In the genomic region with DNA sequence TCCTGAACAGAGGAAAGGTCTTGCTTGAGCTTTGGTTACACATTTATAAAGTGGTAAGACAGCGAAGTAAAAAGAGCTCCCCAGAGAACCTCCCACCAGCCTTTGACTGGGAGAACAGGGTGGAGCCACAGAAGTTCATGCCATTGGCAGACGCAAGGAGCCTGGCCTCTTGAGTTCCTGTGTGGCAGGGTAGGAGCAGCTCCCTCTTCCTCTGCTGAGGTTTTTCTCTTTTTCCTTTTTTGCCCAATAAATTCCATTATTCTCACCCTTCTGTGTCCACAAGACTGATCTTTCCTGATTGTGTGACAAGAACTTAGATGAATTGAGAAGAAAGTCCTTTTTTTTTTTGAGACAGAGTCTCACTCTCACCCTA, we compare ENCODE assay signal across 9 cellular contexts. TPM values are rescaled to one million over a fixed set of nuclear protein-coding genes. Genes with fewer than 3 reads are reported as not detected.
DNase-seq lines count a peak whose midpoint lies in the region; ATAC-seq, FAIRE-seq and TF ChIP-seq lines count a peak whose summit lies in the region.
"Had no signal": no experiment of that assay in that cellular context is flagged by ENCODE, and none has a peak within 500 bp of the region (broad histone marks: within the 10 kb centered on the region; RNA-seq: fewer than 3 reads in every experiment).

No MANE protein-coding gene starts in this region.

- peaks cover 2% of the 10 kb centered on the region; the same call in 1 of the 2 replicates for H3K4me1 ChIP-seq in HUES6 (ENCODE audit: control insufficient read depth, insufficient read depth, low read length)

- H3K27ac ChIP-seq in HUES6 (ENCODE audit: low read depth, low read length) = peak overlapping the region; percentile 57; the same call in 1 of the 2 replicates

- no peak for TF ChIP-seq CTCF in chondrocyte (IDR thresholded peaks at IDR 0.05)

- no peak overlapping the region for H3K4me3 Mint-ChIP-seq in chondrocyte (ENCODE audit: unreplicated experiment)

- H3K9me3 Mint-ChIP-seq in chondrocyte (ENCODE audit: low read depth) = peaks cover 25% of the 10 kb centered on the region

- H3K9ac ChIP-seq in HUES6 (ENCODE audit: low read length) = no peak overlapping the region

- peaks cover 24% of the 10 kb centered on the region for H3K4me1 Mint-ChIP-seq in chondrocyte (ENCODE audit: low read depth)

- peak; percentile 66 to 71 for DNase-seq in activated CD4-positive, alpha-beta T cell treated with anti-CD3 and anti-CD28 coated beads, Interleukin-2, amount 50 U/mL, for 48 hours
- no peak for DNase-seq in chondrocyte (ENCODE audit: low spot score)
- DNase-seq in stimulated activated CD4-positive, alpha-beta T cell treated with anti-CD3 and anti-CD28 coated beads, Interleukin-15, amount 100 ng/mL, for 48 hours (ENCODE audit: low read depth in 2 of 2) = peak; percentile 44 to 58
- no peak for DNase-seq in islet precursor cell
- no peak for DNase-seq in GM12891 (ENCODE audit: insufficient read length, low spot score)

- no peaks in the 10 kb centered on the region for H3K27me3 ChIP-seq in HUES6 (ENCODE audit: control insufficient read depth, insufficient read depth, low read length)

- H3K36me3 Mint-ChIP-seq in chondrocyte (ENCODE audit: low read depth) = peaks cover 19% of the 10 kb centered on the region

- H3K27ac Mint-ChIP-seq in chondrocyte (ENCODE audit: unreplicated experiment) = peak overlapping the region; percentile 68

- peaks cover 8% of the 10 kb centered on the region for H3K36me3 ChIP-seq in HUES6 (ENCODE audit: control insufficient read depth, insufficient read depth, low read length)

- H3K27me3 Mint-ChIP-seq in chondrocyte (ENCODE audit: low read depth) = no peaks in the 10 kb centered on the region

- no peak for TF ChIP-seq POLR2A in GM12891 (IDR thresholded peaks at IDR 0.05; ENCODE audit: low read depth, low read length)

- FAIRE-seq in GM12891 (lab: Jason Lieb, UNC) = no peak

- H3K4me3 ChIP-seq in HUES6 (ENCODE audit: low read depth, low read length) = no peak overlapping the region

- ATAC-seq in GM18517 (IDR thresholded peaks at IDR 0.05; ENCODE audit: unreplicated experiment) (no peak), HG03135 (IDR thresholded peaks at IDR 0.05; ENCODE audit: unreplicated experiment) (no peak)

- H3K9me3 ChIP-seq in HUES6 (ENCODE audit: control insufficient read depth, insufficient read depth, low read depth, low read length) = peaks cover 54% of the 10 kb centered on the region

TF ChIP-seq in GM12891, 5 proteins besides CTCF, POLR2A, EP300 and RAD21:
- TF ChIP-seq POLR2AphosphoS5 (IDR thresholded peaks at IDR 0.05; ENCODE audit: low read depth, low read length) (no peak), SPI1 (IDR thresholded peaks at IDR 0.05; ENCODE audit: low read depth, low read length) (no peak), PAX5 (IDR thresholded peaks at IDR 0.05; ENCODE audit: insufficient read depth, low read length, severe bottlenecking) (no peak), POU2F2 (IDR thresholded peaks at IDR 0.05; ENCODE audit: low read depth, low read length) (no peak), TAF1 (IDR thresholded peaks at IDR 0.05; ENCODE audit: low read depth, low read length) (no peak)

RNA-seq across cellular contexts. Expression of gene THEM4, which starts 4.3 kb away (rescaled TPM):
- 6.9 to 12.5 TPM (median 7.0 TPM) in 3 replicates for total RNA-seq in chondrocyte
- 6.1 TPM for polyA plus RNA-seq in GM12891 (2012; ENCODE audit: low read depth, missing spikeins)

RNA-seq across cellular contexts. Expression of gene THEM5, which starts 51.5 kb away (rescaled TPM):
- total RNA-seq in chondrocyte = not detected in 3 replicates
- not detected for polyA plus RNA-seq in GM12891 (2012; ENCODE audit: low read depth, missing spikeins)
- total RNA-seq: lung microvascular endothelial cell had no signal

Comparison
In these comparisons a context has a peak if more than half of its experiments do, and no peak if none do; other contexts are left out.
1. DNase-seq: peak in activated CD4-positive, alpha-beta T cell treated with anti-CD3 and anti-CD28 coated beads, Interleukin-2, amount 50 U/mL, for 48 hours (2 of 2) and stimulated activated CD4-positive, alpha-beta T cell treated with anti-CD3 and anti-CD28 coated beads, Interleukin-15, amount 100 ng/mL, for 48 hours (2 of 2); none in chondrocyte (single experiment), islet precursor cell (single experiment) and GM12891 (single experiment).